ENCODE assay signal across 21 cellular contexts in genomic region chr1:151518431-151518830, GRCh38. TPM values are rescaled to one million over a fixed set of nuclear protein-coding genes. Genes with fewer than 3 reads are reported as not detected.
DNase-seq lines count a peak whose midpoint lies in the region; ATAC-seq and TF ChIP-seq lines count a peak whose summit lies in the region.
"Had no signal": no experiment of that assay in that cellular context is flagged by ENCODE, and none has a peak within 500 bp of the region (broad histone marks: within the 10 kb centered on the region; RNA-seq: fewer than 3 reads in every experiment).

No MANE protein-coding gene starts in this region.

- H3K18ac ChIP-seq in IMR-90 (ENCODE audit: low read depth, low read length) (no peak overlapping the region), mesenchymal stem cell (ENCODE audit: low read depth in 1 of 2, low read length in 2 of 2) (no peak overlapping the region), trophoblast cell (ENCODE audit: low read length) (peak overlapping the region; percentile 41)

- H4K8ac ChIP-seq in IMR-90 (ENCODE audit: low read depth in 2 of 2, low read length in 2 of 2) (no peak overlapping the region), mesenchymal stem cell (ENCODE audit: low read length) (no peak overlapping the region), trophoblast cell (ENCODE audit: low read depth, low read length) (no peak overlapping the region)

- ATAC-seq in IMR-90 (ENCODE audit: low read depth) (no peak), HG03196 (IDR thresholded peaks at IDR 0.05; ENCODE audit: unreplicated experiment) (no peak)
- ATAC-seq: A549, HCT116 had no signal

- H2BK12ac ChIP-seq in mesenchymal stem cell (ENCODE audit: low read length in 2 of 2), result no peak overlapping the region
- peak overlapping the region; percentile 83 for H2BK12ac ChIP-seq in trophoblast cell (ENCODE audit: low read length)

- H3K9me1 ChIP-seq in IMR-90 (ENCODE audit: insufficient read depth, low read length), result 0 out of 2 replicates have a peak, but pooled peaks cover 3% of the 10 kb centered on the region

- H3K9me3 ChIP-seq in IMR-90 (ENCODE audit: control insufficient read depth, insufficient read depth, low read length) (no peaks in the 10 kb centered on the region), mesenchymal stem cell (ENCODE audit: control insufficient read depth, low read length) (no peaks in the 10 kb centered on the region), trophoblast cell (ENCODE audit: insufficient read depth, low read depth, low read length) (no peaks in the 10 kb centered on the region), breast epithelium (no peaks in the 10 kb centered on the region)
- H3K9me3 ChIP-seq: A549; BE2C; BLaER1 treated with 17β-estradiol and CSF1 and Interleukin-3, amounts not matched to agents 10 nM and 100 nM had no signal

- no peak for TF ChIP-seq CTCF in IMR-90 (conservative IDR thresholded peaks at IDR 0.05; ENCODE audit: low read depth, low read length)
- no peak for TF ChIP-seq CTCF in breast epithelium (IDR thresholded peaks at IDR 0.05)

- H3K27ac ChIP-seq in IMR-90 (ENCODE audit: insufficient read depth, low read length), result no peak overlapping the region
- H3K27ac ChIP-seq in mesenchymal stem cell (ENCODE audit: low read length, poor library complexity, severe bottlenecking), result no peak overlapping the region
- H3K27ac ChIP-seq in trophoblast cell (ENCODE audit: low read depth, low read length), result no peak overlapping the region
- no peak overlapping the region for H3K27ac ChIP-seq in breast epithelium
- H3K27ac ChIP-seq: A549; BLaER1 treated with 17β-estradiol and CSF1 and Interleukin-3, amounts not matched to agents 10 nM and 100 nM; GM23248 had no signal

- H3K14ac ChIP-seq in IMR-90 (replicated peaks; ENCODE audit: low read depth, low read length) (no peak overlapping the region), mesenchymal stem cell (ENCODE audit: low read length in 2 of 2) (no peak overlapping the region), trophoblast cell (ENCODE audit: low read length) (peak overlapping the region; percentile 46)

- dilution Hi-C loops in IMR-90 (cut with HindIII; ENCODE audit: low sequenced_read_pairs, unreplicated experiment), result no loop called here

- H3K9ac ChIP-seq in IMR-90 (ENCODE audit: low read depth, low read length) (no peak overlapping the region), mesenchymal stem cell (ENCODE audit: low read length) (no peak overlapping the region), trophoblast cell (ENCODE audit: low read length) (no peak overlapping the region)
- H3K9ac ChIP-seq: BLaER1 treated with 17β-estradiol and CSF1 and Interleukin-3, amounts not matched to agents 10 nM and 100 nM; GM23248 had no signal

- H3K56ac ChIP-seq in IMR-90 (ENCODE audit: extremely low read depth, insufficient read depth, low read length), result no peak overlapping the region

- peaks cover 23% of the 10 kb centered on the region for H3K27me3 ChIP-seq in IMR-90 (ENCODE audit: control insufficient read depth, insufficient read depth, low read length)
- H3K27me3 ChIP-seq in mesenchymal stem cell (ENCODE audit: control insufficient read depth in 1 of 2, insufficient read depth in 1 of 2, low read length in 2 of 2), result peaks cover 0 to 38% of the 10 kb centered on the region in 2 experiments
- no peaks in the 10 kb centered on the region for H3K27me3 ChIP-seq in trophoblast cell (ENCODE audit: insufficient read depth, low read length)
- H3K27me3 ChIP-seq in breast epithelium, result no peaks in the 10 kb centered on the region
- H3K27me3 ChIP-seq: BE2C; BLaER1 treated with 17β-estradiol and CSF1 and Interleukin-3, amounts not matched to agents 10 nM and 100 nM had no signal

- no peak for DNase-seq in IMR-90
- DNase-seq in mesenchymal stem cell, result no peak
- no peak for DNase-seq in trophoblast cell
- DNase-seq in breast epithelium (ENCODE audit: low spot score in 2 of 2), result no peak
- DNase-seq in activated naive CD4-positive, alpha-beta T cell (lab: John Stamatoyannopoulos, UW), result no peak
- DNase-seq: 8988T; ACHN; AML-193; BE2C; Calu3; CD4-positive, alpha-beta memory T cell; COR-L47; DMS53; DMS79 treated with DMSO at 0.1 percent for 48 hours; GF-D8; GM23248; H7 had no signal

- intact Hi-C loops in IMR-90 (cut with micrococcal nuclease), result no loop called here
- intact Hi-C loops in breast epithelium (cut with DNase I; ENCODE audit: low total_unique reads), result no loop called here

- no peak overlapping the region for H4K12ac ChIP-seq in trophoblast cell (ENCODE audit: low read depth, low read length)

- WGBS in IMR-90 (ENCODE audit: extremely low coverage in 2 of 2, insufficient read length in 1 of 2), 2 experiments, result 89% methylated on average over 5 of the region's 12 CpGs; no CpG with 5 or more reads in 1 of the 2 experiments
- WGBS in mesenchymal stem cell, result 92% methylated on average over 12 of the region's 12 CpGs
- WGBS in trophoblast cell (ENCODE audit: extremely low coverage, insufficient coverage, insufficient read length), result no CpG with 5 or more reads among the region's 12 CpGs

- no peak overlapping the region for H2BK15ac ChIP-seq in IMR-90 (ENCODE audit: low read depth, low read length)
- H2BK15ac ChIP-seq in mesenchymal stem cell (ENCODE audit: low read depth, poor library complexity, severe bottlenecking), result no peak overlapping the region

- no peak overlapping the region for H2AFZ ChIP-seq in IMR-90 (replicated peaks; ENCODE audit: low read length, poor library complexity)
- no peak overlapping the region for H2AFZ ChIP-seq in mesenchymal stem cell (ENCODE audit: low read depth, low read length)
- H2AFZ ChIP-seq in trophoblast cell (ENCODE audit: insufficient read depth, low read length, poor library complexity), result no peak overlapping the region
- H2AFZ ChIP-seq: GM23248 had no signal

- no peak overlapping the region for H4K5ac ChIP-seq in IMR-90 (ENCODE audit: low read depth, low read length)

- CTCF ChIA-PET in IMR-90 (lab: Yijun Ruan, JAX), result no interaction called here

- H3K4ac ChIP-seq in IMR-90 (ENCODE audit: low read depth, low read length) (no peak overlapping the region), mesenchymal stem cell (ENCODE audit: low read depth in 1 of 2, low read length in 2 of 2) (no peak overlapping the region), trophoblast cell (ENCODE audit: low read depth, low read length) (peak overlapping the region; percentile 22)

- H2AK5ac ChIP-seq in IMR-90 (ENCODE audit: low read depth, low read length) (no peak overlapping the region), mesenchymal stem cell (ENCODE audit: low read length, severe bottlenecking) (no peak overlapping the region), trophoblast cell (ENCODE audit: low read length) (peak overlapping the region; percentile 11)

- no TSS peak for BruUV-seq in IMR-90 (replicated peaks; lab: Mats Ljungman, UMichigan)

- peak overlapping the region; percentile 19 for H2AK9ac ChIP-seq in IMR-90 (replicated peaks; ENCODE audit: low read depth, low read length, poor library complexity)

- H2BK5ac ChIP-seq in IMR-90 (ENCODE audit: low read depth, low read length, poor library complexity, severe bottlenecking), result no peak overlapping the region
- H2BK5ac ChIP-seq in mesenchymal stem cell (ENCODE audit: low read depth, low read length, poor library complexity, severe bottlenecking), result no peak overlapping the region
- H2BK5ac ChIP-seq in trophoblast cell (ENCODE audit: low read depth, low read length, poor library complexity), result no peak overlapping the region

- no peak for TF ChIP-seq RAD21 in IMR-90 (IDR thresholded peaks at IDR 0.05; ENCODE audit: low read length)

- H3K4me2 ChIP-seq in IMR-90 (ENCODE audit: low read depth, low read length) (no peak overlapping the region), mesenchymal stem cell (ENCODE audit: low read length, poor library complexity, severe bottlenecking) (no peak overlapping the region), trophoblast cell (ENCODE audit: low read length) (no peak overlapping the region)
- H3K4me2 ChIP-seq: A549; BLaER1 treated with 17β-estradiol and CSF1 and Interleukin-3, amounts not matched to agents 10 nM and 100 nM had no signal

- no peak overlapping the region for H2BK120ac ChIP-seq in IMR-90 (ENCODE audit: low read depth, low read length)
- no peak overlapping the region for H2BK120ac ChIP-seq in mesenchymal stem cell (ENCODE audit: low read depth, low read length)
- no peak overlapping the region for H2BK120ac ChIP-seq in trophoblast cell (ENCODE audit: insufficient read depth, low read length, poor library complexity)

- H3K79me2 ChIP-seq in trophoblast cell (ENCODE audit: control insufficient read depth, insufficient read depth, low read length, poor library complexity), result peaks cover 10% of the 10 kb centered on the region

- POLR2A ChIA-PET in IMR-90 (lab: Charles Lee; ENCODE audit: unreplicated experiment), result interaction anchor here (0.5 to 0.6 kb wide), 2 partner anchors 220 to 240 kb away, joined by 3 to 10 read pairs; no protein-coding TSS in a partner anchor

- in situ Hi-C loops in IMR-90 (cut with MboI; ENCODE audit: low sequenced_read_pairs), result no loop called here

- H2BK20ac ChIP-seq in IMR-90 (ENCODE audit: low read depth, low read length), result no peak overlapping the region

- TF ChIP-seq POLR2A in IMR-90 (IDR thresholded peaks at IDR 0.05; ENCODE audit: low read depth, low read length), result no peak
- TF ChIP-seq POLR2A in breast epithelium (IDR thresholded peaks at IDR 0.05), result no peak

- H3K23ac ChIP-seq in IMR-90 (ENCODE audit: low read depth, low read length) (no peak overlapping the region), mesenchymal stem cell (ENCODE audit: low read length in 2 of 2) (no peak overlapping the region), trophoblast cell (ENCODE audit: low read length) (no peak overlapping the region)

- no peaks in the 10 kb centered on the region for H4K20me1 ChIP-seq in IMR-90 (ENCODE audit: insufficient read depth, low read length)
- H4K20me1 ChIP-seq: BLaER1 treated with 17β-estradiol and CSF1 and Interleukin-3, amounts not matched to agents 10 nM and 100 nM had no signal

- H3K79me1 ChIP-seq in IMR-90 (ENCODE audit: low read depth in 1 of 2, low read length in 2 of 2) (no peaks in the 10 kb centered on the region), mesenchymal stem cell (replicated peaks; ENCODE audit: low read length, poor library complexity, severe bottlenecking) (no peaks in the 10 kb centered on the region), trophoblast cell (ENCODE audit: low read length) (peaks cover 26% of the 10 kb centered on the region)

- H3K4me1 ChIP-seq in IMR-90 (ENCODE audit: control insufficient read depth, insufficient read depth, low read length), result peaks cover 5% of the 10 kb centered on the region; the same call in 1 of the 2 replicates
- H3K4me1 ChIP-seq in mesenchymal stem cell (ENCODE audit: control insufficient read depth, insufficient read depth, low read depth, low read length), result peaks cover 10% of the 10 kb centered on the region
- H3K4me1 ChIP-seq in trophoblast cell (ENCODE audit: control insufficient read depth in 1 of 2, insufficient read depth in 2 of 2, low read length in 2 of 2), result peaks cover 23 to 31% of the 10 kb centered on the region in 2 experiments
- no peaks in the 10 kb centered on the region for H3K4me1 ChIP-seq in breast epithelium

- H3K4me3 ChIP-seq in IMR-90 (ENCODE audit: insufficient read depth, low read depth, low read length) (no peak overlapping the region), mesenchymal stem cell (ENCODE audit: insufficient read depth in 1 of 2, low read depth in 1 of 2, low read length in 2 of 2) (no peak overlapping the region), trophoblast cell (ENCODE audit: low read depth, low read length) (no peak overlapping the region), breast epithelium (no peak overlapping the region)
- H3K4me3 ChIP-seq: A549; BLaER1 treated with 17β-estradiol and CSF1 and Interleukin-3, amounts not matched to agents 10 nM and 100 nM; GM23248 had no signal

- H4K91ac ChIP-seq in IMR-90 (ENCODE audit: insufficient read depth, low read depth, low read length) (no peak overlapping the region), mesenchymal stem cell (ENCODE audit: low read length) (peak overlapping the region; percentile 53), trophoblast cell (ENCODE audit: low read depth, low read length) (peak overlapping the region; percentile 26)

- H3K36me3 ChIP-seq in IMR-90 (ENCODE audit: control insufficient read depth, insufficient read depth, low read length) (no peaks in the 10 kb centered on the region), mesenchymal stem cell (ENCODE audit: control insufficient read depth in 1 of 2, insufficient read depth in 2 of 2, low read depth in 1 of 2, low read length in 2 of 2) (no peaks in the 10 kb centered on the region), trophoblast cell (ENCODE audit: control insufficient read depth in 1 of 2, insufficient read depth in 2 of 2, low read length in 2 of 2) (peaks cover 19 to 22% of the 10 kb centered on the region in 2 experiments), breast epithelium (no peaks in the 10 kb centered on the region)
- H3K36me3 ChIP-seq: BE2C had no signal

RNA-seq across cellular contexts. Expression of gene CGN, which starts 7.2 kb away (rescaled TPM):
- 0.28 and 0.36 TPM in 2 replicates for total RNA-seq in IMR-90 (2012; rRNA removed)
- polyA plus RNA-seq in IMR-90 (2012; rRNA removed), result 0.34 and 0.36 TPM in 2 replicates
- 0.10 and 0.20 TPM in 2 replicates for polyA plus RNA-seq in IMR-90 (2012; cell fraction: cytosol; rRNA removed)
- 0.84 and 1.3 TPM in 2 replicates for polyA plus RNA-seq in IMR-90 (2012; cell fraction: nucleus; rRNA removed; ENCODE audit: low replicate concordance)
- 0.03 TPM for polyA plus RNA-seq in mesenchymal stem cell (2013, experiment 1 of 2)
- polyA plus RNA-seq in mesenchymal stem cell (2013, experiment 2 of 2), result 0.04 TPM
- 22.2 and 24.0 TPM in 2 replicates for polyA plus RNA-seq in trophoblast cell (2013)
- 10 to 100 TPM in 2 of 3 donors, under 1 TPM in 1; 0.16 to 28.1 (median 13.4) TPM for total RNA-seq in breast epithelium
- total RNA-seq: GM23248 had no signal
- polyA plus RNA-seq: GM23248 had no signal

RNA-seq across cellular contexts. Expression of gene TUFT1, which starts 21.7 kb away (rescaled TPM):
- total RNA-seq in IMR-90 (2012; rRNA removed), result 30.3 and 33.3 TPM in 2 replicates
- polyA plus RNA-seq in IMR-90 (2012; rRNA removed), result 18.4 and 21.2 TPM in 2 replicates
- polyA plus RNA-seq in IMR-90 (2012; cell fraction: cytosol; rRNA removed), result 9.3 and 11.8 TPM in 2 replicates
- 21.8 and 50.3 TPM in 2 replicates for polyA plus RNA-seq in IMR-90 (2012; cell fraction: nucleus; rRNA removed; ENCODE audit: low replicate concordance)
- polyA plus RNA-seq in mesenchymal stem cell (2013, experiment 1 of 2), result 5.8 TPM
- polyA plus RNA-seq in mesenchymal stem cell (2013, experiment 2 of 2), result 6.0 TPM
- polyA plus RNA-seq in trophoblast cell (2013), result 45.0 and 47.3 TPM in 2 replicates
- total RNA-seq in breast epithelium, result 10 to 100 TPM in 2 of 3 donors, 1 to 10 TPM in 1; 7.2 to 21.2 (median 13.4) TPM

RNA-seq across cellular contexts. Expression of gene POGZ, which starts 59.1 kb away (rescaled TPM):
- 15.0 and 20.8 TPM in 2 replicates for total RNA-seq in IMR-90 (2012; rRNA removed)
- polyA plus RNA-seq in IMR-90 (2012; rRNA removed), result 27.4 and 33.5 TPM in 2 replicates
- polyA plus RNA-seq in IMR-90 (2012; cell fraction: cytosol; rRNA removed), result 7.6 and 11.1 TPM in 2 replicates
- 108 and 190 TPM in 2 replicates for polyA plus RNA-seq in IMR-90 (2012; cell fraction: nucleus; rRNA removed; ENCODE audit: low replicate concordance)
- 22.7 TPM for polyA plus RNA-seq in mesenchymal stem cell (2013, experiment 1 of 2)
- polyA plus RNA-seq in mesenchymal stem cell (2013, experiment 2 of 2), result 18.9 TPM
- polyA plus RNA-seq in trophoblast cell (2013), result 40.5 and 43.4 TPM in 2 replicates
- total RNA-seq in breast epithelium, result 10 to 100 TPM; 37.0 to 72.6 (median 60.3) TPM
